8 cellular contexts compared by ENCODE assay signal in genomic region chr17:71084219-71084618, GRCh38.
DNase-seq lines count a peak whose midpoint lies in the region; ATAC-seq, FAIRE-seq and TF ChIP-seq lines count a peak whose summit lies in the region.

No MANE protein-coding gene starts in this region.

- DNase-seq in A549 (ENCODE audit: low read depth in 1 of 2, low spot score in 1 of 2) (peak; percentile 20 to 63), GM10266 (ENCODE audit: extremely low spot score) (no peak), NCI-H82 (lab: John Stamatoyannopoulos, UW) (peak; percentile 59), fibroblast of gingiva (ENCODE audit: low read depth) (peak; percentile 4), thyroid gland (peak; percentile 51 to 63), cortex of kidney (lab: John Stamatoyannopoulos, UW) (no peak)
- DNase-seq in stimulated activated naive B cell treated with anti-CD40 and anti-IgM and Interleukin-4, amounts not matched to agents 10 μg/mL and 1 μg/mL and 100 μg/mL, for 72 hours, result no peak

- no peak overlapping the region for H3K27ac Mint-ChIP-seq in stimulated activated naive B cell treated with anti-CD40 and anti-IgM and Interleukin-4, amounts not matched to agents 10 μg/mL and 1 μg/mL and 100 μg/mL, for 72 hours

- H3K27me3 ChIP-seq in thyroid gland, result no peaks in the 10 kb centered on the region

- H3K4me3 ChIP-seq in A549, result no peak overlapping the region
- H3K4me3 ChIP-seq in thyroid gland (replicated peaks in 1 of 3), result no peak overlapping the region

- no peaks in the 10 kb centered on the region for H3K36me3 Mint-ChIP-seq in stimulated activated naive B cell treated with anti-CD40 and anti-IgM and Interleukin-4, amounts not matched to agents 10 μg/mL and 1 μg/mL and 100 μg/mL, for 72 hours

- intact Hi-C loops in thyroid gland (cut with DNase I), result loop anchor here (10.0 kb wide), 1 partner anchor 319 kb away; no protein-coding TSS in a partner anchor

- H3K36me3 ChIP-seq in thyroid gland, result no peaks in the 10 kb centered on the region

- no peaks in the 10 kb centered on the region for H3K9me3 ChIP-seq in A549
- H3K9me3 ChIP-seq in thyroid gland, result no peaks in the 10 kb centered on the region

- TF ChIP-seq CTCF in A549 (IDR thresholded peaks at IDR 0.05), result peak; percentile 38; the same call in 2 of the 3 replicates
- TF ChIP-seq CTCF in GM10266 (IDR thresholded peaks at IDR 0.05; ENCODE audit: control insufficient read depth, insufficient read depth, low read depth, missing control alignments), result peak; percentile 11
- TF ChIP-seq CTCF in thyroid gland (IDR thresholded peaks at IDR 0.05), result peak in 5 of 6 experiments; percentile 19 to 64 (median 52)

- POLR2A ChIA-PET in A549 (lab: Yijun Ruan, JAX), result no interaction called here

- no peaks in the 10 kb centered on the region for H3K4me1 Mint-ChIP-seq in stimulated activated naive B cell treated with anti-CD40 and anti-IgM and Interleukin-4, amounts not matched to agents 10 μg/mL and 1 μg/mL and 100 μg/mL, for 72 hours

- WGBS in A549 (ENCODE audit: missing lambda C conversion rate), result 22% methylated on average over 5 of the region's 5 CpGs
- WGBS in thyroid gland, 2 donors, result 54 to 60% methylated on average over 5 of the region's 5 CpGs

- peak; percentile 55 to 66; a peak in 4 of 5 replicates for TF ChIP-seq RAD21 in A549 (conservative IDR thresholded peaks at IDR 0.05 in 1 of 2, IDR thresholded peaks at IDR 0.05 in 1 of 2)

- CTCF ChIA-PET in A549 (lab: Yijun Ruan, JAX), result interaction anchor here (0.6 to 2.4 kb wide), 8 partner anchors 10 to 1910 kb away, joined by 3 to 11 read pairs (median 4); no protein-coding TSS in a partner anchor

- H3K4me2 ChIP-seq in A549, result no peak overlapping the region

- FAIRE-seq in A549 (lab: Jason Lieb, UNC), result peak; percentile 61

- TF ChIP-seq POLR2A in A549 (IDR thresholded peaks at IDR 0.05; ENCODE audit: low read length) (no peak), thyroid gland (IDR thresholded peaks at IDR 0.05) (no peak)

- H3K27me3 Mint-ChIP-seq in stimulated activated naive B cell treated with anti-CD40 and anti-IgM and Interleukin-4, amounts not matched to agents 10 μg/mL and 1 μg/mL and 100 μg/mL, for 72 hours, result no peaks in the 10 kb centered on the region

- no peak overlapping the region for H3K4me3 Mint-ChIP-seq in stimulated activated naive B cell treated with anti-CD40 and anti-IgM and Interleukin-4, amounts not matched to agents 10 μg/mL and 1 μg/mL and 100 μg/mL, for 72 hours

- H3K4me1 ChIP-seq in A549 (no peaks in the 10 kb centered on the region), thyroid gland (no peaks in the 10 kb centered on the region)

- peaks cover 5% of the 10 kb centered on the region in 2 donors for H3K9me3 Mint-ChIP-seq in stimulated activated naive B cell treated with anti-CD40 and anti-IgM and Interleukin-4, amounts not matched to agents 10 μg/mL and 1 μg/mL and 100 μg/mL, for 72 hours

- TF ChIP-seq EP300 in A549 (IDR thresholded peaks at IDR 0.05), result no peak

- H3K27ac ChIP-seq in A549 (no peak overlapping the region), thyroid gland (no peak overlapping the region)

- ATAC-seq in A549, result peak; percentile 80 to 82
- no peak for ATAC-seq in stimulated activated naive B cell treated with anti-CD40 and anti-IgM and Interleukin-4, amounts not matched to agents 10 μg/mL and 1 μg/mL and 100 μg/mL, for 72 hours (replicated peaks)
- no peak for ATAC-seq in GM21825 (IDR thresholded peaks at IDR 0.05; ENCODE audit: unreplicated experiment)

TF ChIP-seq in A549, 52 proteins besides CTCF, POLR2A, EP300 and RAD21:
- TF ChIP-seq FOXS1 (CRISPR knock-in tag; IDR thresholded peaks at IDR 0.05) (no peak), SMC3 (IDR thresholded peaks at IDR 0.05) (peak; percentile 51)

Comparison
In these comparisons a context has a peak if more than half of its experiments do, and no peak if none do; other contexts are left out.
1. ATAC-seq: peak in A549 (2 of 2); none in stimulated activated naive B cell treated with anti-CD40 and anti-IgM and Interleukin-4, amounts not matched to agents 10 μg/mL and 1 μg/mL and 100 μg/mL, for 72 hours (0 of 2) and GM21825 (single experiment).
2. DNase-seq: peak in A549 (2 of 2), NCI-H82 (single experiment), fibroblast of gingiva (single experiment) and thyroid gland (2 of 2); none in GM10266 (single experiment), stimulated activated naive B cell treated with anti-CD40 and anti-IgM and Interleukin-4, amounts not matched to agents 10 μg/mL and 1 μg/mL and 100 μg/mL, for 72 hours (single experiment) and cortex of kidney (single experiment).
3. Peak in every context shown above with its lines, with median percentiles within 50 percentile points of each other: CTCF ChIP-seq.